In genomic region chrX:105273326-105273725, GRCh38 we compare ENCODE assay signal across 24 cellular contexts. TPM values are rescaled to one million over a fixed set of nuclear protein-coding genes. Genes with fewer than 3 reads are reported as not detected.
"Had no signal": no experiment of that assay in that cellular context is flagged by ENCODE, and none has a peak within 500 bp of the region (broad histone marks: within the 10 kb centered on the region; RNA-seq: fewer than 3 reads in every experiment).

No MANE protein-coding gene starts in this region.

- H3K36me3 Mint-ChIP-seq: naive thymus-derived CD4-positive, alpha-beta T cell had no signal

- H3K27ac Mint-ChIP-seq: naive thymus-derived CD4-positive, alpha-beta T cell had no signal

- H3K4me3 Mint-ChIP-seq: naive thymus-derived CD4-positive, alpha-beta T cell had no signal

- H3K27me3 Mint-ChIP-seq: naive thymus-derived CD4-positive, alpha-beta T cell had no signal

- H3K36me3 ChIP-seq: esophagus squamous epithelium, neutrophil, right atrium auricular region, sigmoid colon, stomach, thoracic aorta, transverse colon had no signal

- H3K4me3 ChIP-seq: esophagus squamous epithelium, lung, right atrium auricular region, sigmoid colon, skin epidermis, stomach, thoracic aorta, transverse colon had no signal

- H3K27me3 ChIP-seq: esophagus squamous epithelium, neutrophil, right atrium auricular region, sigmoid colon, stomach, transverse colon had no signal

- FAIRE-seq: urothelium cell line had no signal

- ATAC-seq: left colon; left ventricle myocardium superior; naive thymus-derived CD4-positive, alpha-beta T cell had no signal

- DNase-seq: effector memory CD4-positive, alpha-beta T cell; esophagus squamous epithelium; foreskin fibroblast; left colon; left ventricle myocardium superior; mesenchymal stem cell; naive thymus-derived CD4-positive, alpha-beta T cell; posterior cingulate gyrus; sigmoid colon; stimulated activated CD4-positive, alpha-beta T cell treated with anti-CD3 and anti-CD28 coated beads, Interleukin-12 subunit alpha, Interleukin-12 subunit beta, amount 100 ng/mL, for 4 hours; stimulated activated naive CD4-positive, alpha-beta T cell; stomach; substantia nigra; transverse colon had no signal

RNA-seq across cellular contexts. Expression of gene TEX13A, which starts 52.8 kb away (rescaled TPM):
- total RNA-seq: epithelial cell of proximal tubule; esophagus squamous epithelium; kidney epithelial cell; left colon; left ventricle myocardium superior; lung; mononuclear cell; naive thymus-derived CD4-positive, alpha-beta T cell; osteocyte; right atrium auricular region; sigmoid colon; stomach; thoracic aorta; transverse colon had no signal
